In the genomic region with DNA sequence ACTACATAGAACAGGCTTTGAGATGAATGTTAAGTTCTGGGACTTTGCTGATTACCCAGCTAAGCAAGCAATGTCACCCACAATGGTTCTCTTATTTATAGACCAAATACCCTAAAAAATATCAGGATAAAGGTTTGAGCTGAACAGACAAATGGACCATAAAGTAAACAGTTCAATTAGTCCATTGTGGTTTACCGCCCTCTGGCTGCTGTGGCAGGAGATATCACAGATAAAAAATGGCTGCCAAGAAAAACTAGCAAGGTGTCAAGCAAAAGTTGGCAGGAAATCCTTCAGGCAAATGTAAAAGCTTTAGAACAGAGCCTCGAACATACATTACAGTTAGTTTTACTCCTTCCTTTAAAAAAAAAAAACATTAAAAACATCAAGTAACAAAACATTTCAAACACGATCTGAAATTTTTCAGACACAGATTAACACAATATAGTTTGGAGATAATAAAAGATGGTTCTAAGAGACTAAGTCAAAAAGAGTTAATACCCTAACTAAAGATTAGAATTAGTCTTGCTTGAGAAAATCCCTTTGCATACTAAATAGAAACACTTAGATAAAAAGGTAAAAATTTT, we compare ENCODE assay signal across 1 cellular context.
TF ChIP-seq lines count a peak whose summit lies in the region.

No MANE protein-coding gene starts in this region.

TF ChIP-seq in K562, 482 proteins besides CTCF, POLR2A, EP300 and RAD21 (continued from another document and continues in another):
- no peak for TF ChIP-seq ZHX1 (conservative IDR thresholded peaks at IDR 0.05; ENCODE audit: low read length)
- no peak for TF ChIP-seq ZBTB34 (CRISPR knock-in tag; IDR thresholded peaks at IDR 0.05)
- no peak for TF ChIP-seq WHSC1 (IDR thresholded peaks at IDR 0.05; ENCODE audit: low read length)
- TF ChIP-seq EHMT2 (IDR thresholded peaks at IDR 0.05): no peak
- TF ChIP-seq ZC3H4 (CRISPR knock-in tag; IDR thresholded peaks at IDR 0.05; ENCODE audit: borderline replicate concordance): no peak
- TF ChIP-seq RFX7 (CRISPR knock-in tag; IDR thresholded peaks at IDR 0.05): no peak
- no peak for TF ChIP-seq ZBTB11 (CRISPR knock-in tag; IDR thresholded peaks at IDR 0.05)
- no peak for TF ChIP-seq ZNF398 (CRISPR knock-in tag; IDR thresholded peaks at IDR 0.05)
- no peak for TF ChIP-seq ZNF507 (tag; conservative IDR thresholded peaks at IDR 0.05)
- no peak for TF ChIP-seq ZNF699 (CRISPR knock-in tag; IDR thresholded peaks at IDR 0.05; ENCODE audit: insufficient replicate concordance)
- TF ChIP-seq, protein P1, sequence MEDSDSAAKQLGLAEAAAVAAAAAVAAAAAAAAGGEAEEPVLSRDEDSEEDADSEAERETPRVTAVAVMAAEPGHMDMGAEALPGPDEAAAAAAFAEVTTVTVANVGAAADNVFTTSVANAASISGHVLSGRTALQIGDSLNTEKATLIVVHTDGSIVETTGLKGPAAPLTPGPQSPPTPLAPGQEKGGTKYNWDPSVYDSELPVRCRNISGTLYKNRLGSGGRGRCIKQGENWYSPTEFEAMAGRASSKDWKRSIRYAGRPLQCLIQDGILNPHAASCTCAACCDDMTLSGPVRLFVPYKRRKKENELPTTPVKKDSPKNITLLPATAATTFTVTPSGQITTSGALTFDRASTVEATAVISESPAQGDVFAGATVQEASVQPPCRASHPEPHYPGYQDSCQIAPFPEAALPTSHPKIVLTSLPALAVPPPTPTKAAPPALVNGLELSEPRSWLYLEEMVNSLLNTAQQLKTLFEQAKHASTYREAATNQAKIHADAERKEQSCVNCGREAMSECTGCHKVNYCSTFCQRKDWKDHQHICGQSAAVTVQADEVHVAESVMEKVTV (CRISPR knock-in tag; IDR thresholded peaks at IDR 0.05): peak; percentile 71
- TF ChIP-seq, protein P2, sequence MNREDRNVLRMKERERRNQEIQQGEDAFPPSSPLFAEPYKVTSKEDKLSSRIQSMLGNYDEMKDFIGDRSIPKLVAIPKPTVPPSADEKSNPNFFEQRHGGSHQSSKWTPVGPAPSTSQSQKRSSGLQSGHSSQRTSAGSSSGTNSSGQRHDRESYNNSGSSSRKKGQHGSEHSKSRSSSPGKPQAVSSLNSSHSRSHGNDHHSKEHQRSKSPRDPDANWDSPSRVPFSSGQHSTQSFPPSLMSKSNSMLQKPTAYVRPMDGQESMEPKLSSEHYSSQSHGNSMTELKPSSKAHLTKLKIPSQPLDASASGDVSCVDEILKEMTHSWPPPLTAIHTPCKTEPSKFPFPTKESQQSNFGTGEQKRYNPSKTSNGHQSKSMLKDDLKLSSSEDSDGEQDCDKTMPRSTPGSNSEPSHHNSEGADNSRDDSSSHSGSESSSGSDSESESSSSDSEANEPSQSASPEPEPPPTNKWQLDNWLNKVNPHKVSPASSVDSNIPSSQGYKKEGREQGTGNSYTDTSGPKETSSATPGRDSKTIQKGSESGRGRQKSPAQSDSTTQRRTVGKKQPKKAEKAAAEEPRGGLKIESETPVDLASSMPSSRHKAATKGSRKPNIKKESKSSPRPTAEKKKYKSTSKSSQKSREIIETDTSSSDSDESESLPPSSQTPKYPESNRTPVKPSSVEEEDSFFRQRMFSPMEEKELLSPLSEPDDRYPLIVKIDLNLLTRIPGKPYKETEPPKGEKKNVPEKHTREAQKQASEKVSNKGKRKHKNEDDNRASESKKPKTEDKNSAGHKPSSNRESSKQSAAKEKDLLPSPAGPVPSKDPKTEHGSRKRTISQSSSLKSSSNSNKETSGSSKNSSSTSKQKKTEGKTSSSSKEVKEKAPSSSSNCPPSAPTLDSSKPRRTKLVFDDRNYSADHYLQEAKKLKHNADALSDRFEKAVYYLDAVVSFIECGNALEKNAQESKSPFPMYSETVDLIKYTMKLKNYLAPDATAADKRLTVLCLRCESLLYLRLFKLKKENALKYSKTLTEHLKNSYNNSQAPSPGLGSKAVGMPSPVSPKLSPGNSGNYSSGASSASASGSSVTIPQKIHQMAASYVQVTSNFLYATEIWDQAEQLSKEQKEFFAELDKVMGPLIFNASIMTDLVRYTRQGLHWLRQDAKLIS (CRISPR knock-in tag; IDR thresholded peaks at IDR 0.05): no peak
- TF ChIP-seq ZNF449 (CRISPR knock-in tag; IDR thresholded peaks at IDR 0.05): no peak
- no peak for TF ChIP-seq ZEB2 (IDR thresholded peaks at IDR 0.05)
- TF ChIP-seq GTF2E2 (tag; IDR thresholded peaks at IDR 0.05): 0 out of 2 replicates have a peak, but pooled peaks have one; percentile 23
- TF ChIP-seq, protein P3, sequence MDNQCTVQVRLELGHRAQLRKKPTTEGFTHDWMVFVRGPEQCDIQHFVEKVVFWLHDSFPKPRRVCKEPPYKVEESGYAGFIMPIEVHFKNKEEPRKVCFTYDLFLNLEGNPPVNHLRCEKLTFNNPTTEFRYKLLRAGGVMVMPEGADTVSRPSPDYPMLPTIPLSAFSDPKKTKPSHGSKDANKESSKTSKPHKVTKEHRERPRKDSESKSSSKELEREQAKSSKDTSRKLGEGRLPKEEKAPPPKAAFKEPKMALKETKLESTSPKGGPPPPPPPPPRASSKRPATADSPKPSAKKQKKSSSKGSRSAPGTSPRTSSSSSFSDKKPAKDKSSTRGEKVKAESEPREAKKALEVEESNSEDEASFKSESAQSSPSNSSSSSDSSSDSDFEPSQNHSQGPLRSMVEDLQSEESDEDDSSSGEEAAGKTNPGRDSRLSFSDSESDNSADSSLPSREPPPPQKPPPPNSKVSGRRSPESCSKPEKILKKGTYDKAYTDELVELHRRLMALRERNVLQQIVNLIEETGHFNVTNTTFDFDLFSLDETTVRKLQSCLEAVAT (IDR thresholded peaks at IDR 0.05): peak in 1 of 2 experiments; percentile 41; a peak in 1 of 4 replicates
- no peak for TF ChIP-seq HNRNPK (IDR thresholded peaks at IDR 0.05; ENCODE audit: low read depth, low read length, poor library complexity, severe bottlenecking)
- peak in 1 of 2 experiments; percentile 20; a peak in 1 of 4 replicates for TF ChIP-seq TRIM24 (IDR thresholded peaks at IDR 0.05)
- no peak for TF ChIP-seq BMI1 (IDR thresholded peaks at IDR 0.05; ENCODE audit: low read length)
- no peak for TF ChIP-seq SREBF2 (CRISPR knock-in tag; IDR thresholded peaks at IDR 0.05)
- no peak for TF ChIP-seq BDP1 (IDR thresholded peaks at IDR 0.05; ENCODE audit: insufficient read depth, insufficient read length)
- TF ChIP-seq ESRRB (CRISPR knock-in tag; IDR thresholded peaks at IDR 0.05; ENCODE audit: borderline replicate concordance): no peak
- TF ChIP-seq SMC3 (conservative IDR thresholded peaks at IDR 0.05; ENCODE audit: insufficient read depth, low read depth, low read length): peak; percentile 58; the same call in 1 of the 2 replicates
- TF ChIP-seq ETV5 (CRISPR knock-in tag; IDR thresholded peaks at IDR 0.05; ENCODE audit: low read depth): no peak
- no peak for TF ChIP-seq SIN3A (IDR thresholded peaks at IDR 0.05; ENCODE audit: borderline replicate concordance in 2 of 2, control insufficient read depth in 1 of 2, low read depth in 2 of 2, low read length in 2 of 2)
- no peak for TF ChIP-seq NR4A1 (CRISPR knock-in tag; IDR thresholded peaks at IDR 0.05)
- no peak for TF ChIP-seq NR4A1 (tag; IDR thresholded peaks at IDR 0.05)
- no peak for TF ChIP-seq BRF1 (IDR thresholded peaks at IDR 0.05; ENCODE audit: borderline replicate concordance, extremely low read depth, insufficient read length)
- no peak for TF ChIP-seq U2AF2 (optimal IDR thresholded peaks at IDR 0.05; ENCODE audit: low read depth, low read length)
- peak; percentile 37; the same call in 1 of the 2 replicates for TF ChIP-seq TEAD4 (IDR thresholded peaks at IDR 0.05; ENCODE audit: low read length)
- TF ChIP-seq TEAD4 (CRISPR knock-in tag; IDR thresholded peaks at IDR 0.05; ENCODE audit: borderline replicate concordance): no peak
- TF ChIP-seq FOXJ2 (tag; IDR thresholded peaks at IDR 0.05): no peak
- TF ChIP-seq ZNF778 (CRISPR knock-in tag; IDR thresholded peaks at IDR 0.05): no peak
- TF ChIP-seq NONO (IDR thresholded peaks at IDR 0.05; ENCODE audit: low read depth in 2 of 2, low read length in 1 of 2): no peak
- no peak for TF ChIP-seq CHCHD3 (CRISPR knock-in tag; IDR thresholded peaks at IDR 0.05)
- TF ChIP-seq TBL1XR1 (IDR thresholded peaks at IDR 0.05; ENCODE audit: low read length in 2 of 2): peak in 1 of 2 experiments; percentile 33; a peak in 1 of 4 replicates
